Comparison of ENCODE assay signal across 9 cellular contexts in the genomic region with DNA sequence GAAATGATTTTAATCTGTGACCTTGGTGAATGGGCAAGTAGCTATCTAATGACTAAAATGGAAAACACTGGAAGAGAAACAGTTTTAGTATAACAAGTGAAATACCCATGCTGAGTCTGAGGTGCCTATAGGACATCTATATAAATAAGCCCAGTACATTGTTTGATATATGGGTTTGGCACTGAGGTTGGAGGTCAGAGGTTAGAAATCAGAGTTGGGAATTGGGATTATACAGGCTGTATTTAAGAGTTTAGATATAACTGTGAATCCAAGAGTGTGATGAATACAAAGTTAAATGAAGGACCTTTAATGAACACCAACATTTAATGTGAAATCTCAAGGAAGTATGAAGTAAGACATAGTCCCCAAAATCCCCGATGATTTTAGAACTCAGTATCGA. TPM values are rescaled to one million over a fixed set of nuclear protein-coding genes. Genes with fewer than 3 reads are reported as not detected.
"Had no signal": no experiment of that assay in that cellular context is flagged by ENCODE, and none has a peak within 500 bp of the region (broad histone marks: within the 10 kb centered on the region; RNA-seq: fewer than 3 reads in every experiment).

No MANE protein-coding gene starts in this region.

- H3K4me3 ChIP-seq: GM12878 had no signal

- ATAC-seq: GM12878 had no signal

- FAIRE-seq: G401.6, GM12878, GM12891, GM12892, GM18507, GM19239 had no signal

- DNase-seq: GDM1, GF-D8 had no signal

RNA-seq across cellular contexts. Expression of a gene that starts 3.1 kb away (rescaled TPM):
- total RNA-seq: G401, GM12878 had no signal

RNA-seq across cellular contexts. Expression of a gene that starts 10.5 kb away (rescaled TPM):
- total RNA-seq: G401 had no signal
- polyA plus RNA-seq: GM12878 had no signal

RNA-seq across cellular contexts. Expression of a gene that starts 12.3 kb away (rescaled TPM):
- total RNA-seq: G401 had no signal

RNA-seq across cellular contexts. Expression of a gene that starts 17.2 kb away (rescaled TPM):
- total RNA-seq: G401 had no signal

RNA-seq across cellular contexts. Expression of a gene that starts 32.4 kb away (rescaled TPM):
- total RNA-seq: G401 had no signal
